Comparison of ENCODE assay signal across 2 cellular contexts in genomic region chr16:81964808-81965207, GRCh38.
TF ChIP-seq lines count a peak whose summit lies in the region.

No MANE protein-coding gene starts in this region.

TF ChIP-seq in GM12891, 5 proteins besides CTCF, POLR2A, EP300 and RAD21:
- no peak for TF ChIP-seq POLR2AphosphoS5 (IDR thresholded peaks at IDR 0.05; ENCODE audit: low read depth, low read length)
- no peak for TF ChIP-seq POU2F2 (IDR thresholded peaks at IDR 0.05; ENCODE audit: low read depth, low read length)
- no peak for TF ChIP-seq TAF1 (IDR thresholded peaks at IDR 0.05; ENCODE audit: low read depth, low read length)
- TF ChIP-seq SPI1 (IDR thresholded peaks at IDR 0.05; ENCODE audit: low read depth, low read length), result no peak
- TF ChIP-seq PAX5 (IDR thresholded peaks at IDR 0.05; ENCODE audit: insufficient read depth, low read length, severe bottlenecking), result no peak

TF ChIP-seq in GM12878, 131 proteins besides CTCF, POLR2A, EP300 and RAD21 (continued from another document):
- no peak for TF ChIP-seq FOXM1 (IDR thresholded peaks at IDR 0.05; ENCODE audit: low read depth, low read length)
- peak; percentile 14 for TF ChIP-seq USF1 (IDR thresholded peaks at IDR 0.05; ENCODE audit: borderline replicate concordance, extremely low read length, insufficient read depth, low read depth, low read length)
- no peak for TF ChIP-seq SIN3A (IDR thresholded peaks at IDR 0.05; ENCODE audit: low read depth, low read length)
- no peak for TF ChIP-seq RCOR1 (conservative IDR thresholded peaks at IDR 0.05; ENCODE audit: low read depth, low read length)
- TF ChIP-seq POLR2AphosphoS2 (IDR thresholded peaks at IDR 0.05; ENCODE audit: low read depth, low read length), result peak; percentile 38; the same call in 1 of the 2 replicates
